Comparison of ENCODE assay signal across 15 cellular contexts in genomic region chr3:179825527-179826246, GRCh38.
"Had no signal": no experiment of that assay in that cellular context is flagged by ENCODE, and none has a peak within 500 bp of the region (broad histone marks: within the 10 kb centered on the region; RNA-seq: fewer than 3 reads in every experiment).

No MANE protein-coding gene starts in this region.

- H3K4me3 ChIP-seq: ovary, stomach, thyroid gland, vagina had no signal

- DNase-seq: activated CD4-positive, alpha-beta T cell treated with anti-CD3 and anti-CD28 coated beads, Interleukin-2, amount 50 U/mL, for 48 hours; activated effector memory CD4-positive, alpha-beta T cell treated with anti-CD3 and anti-CD28 coated beads, Interleukin-2, amount 50 U/mL, for 16 hours; activated T-cell treated with anti-CD3 and anti-CD28 coated beads, Interleukin-2, amount 50 U/mL, for 4 hours; amniotic stem cell; brain microvascular endothelial cell; hippocampal formation; kidney glomerular epithelial cell; ovary; retina; stomach; thyroid gland had no signal

- H3K27me3 ChIP-seq: brain microvascular endothelial cell, ovary, thyroid gland, vagina had no signal

- H3K27ac ChIP-seq: brain microvascular endothelial cell, ovary, stomach, thyroid gland, vagina had no signal

- H3K36me3 ChIP-seq: brain microvascular endothelial cell, ovary, stomach, thyroid gland, vagina had no signal

- H3K4me1 ChIP-seq: thyroid gland, vagina had no signal

- ATAC-seq: activated CD4-positive, CD25-positive, alpha-beta regulatory T cell treated with anti-CD3 and anti-CD28 coated beads, Interleukin-2, amount 50 U/mL, for 24 hours; activated naive CD4-positive, alpha-beta T cell treated with anti-CD3 and anti-CD28 coated beads, Interleukin-2, amount 50 U/mL, for 72 hours; activated T-cell treated with anti-CD3 and anti-CD28 coated beads, Interleukin-2, amount 50 U/mL, for 4 hours; esophagus mucosa had no signal

- H3K9me3 ChIP-seq: ovary, stomach, thyroid gland, vagina had no signal
